Comparison of ENCODE assay signal across 8 cellular contexts in genomic region chr5:154405078-154405792, GRCh38. TPM values are rescaled to one million over a fixed set of nuclear protein-coding genes. Genes with fewer than 3 reads are reported as not detected.
A peak's percentile ranks its signal among the peaks of the same experiment; 100 is the strongest.
DNase-seq lines count a peak whose midpoint lies in the region; ATAC-seq and TF ChIP-seq lines count a peak whose summit lies in the region.

No MANE protein-coding gene starts in this region.

- TF ChIP-seq POLR2A in transverse colon (IDR thresholded peaks at IDR 0.05): no peak

- H3K9me3 Mint-ChIP-seq in activated naive CD4-positive, alpha-beta T cell treated with anti-CD3 and anti-CD28 coated beads, Interleukin-2, amount 50 U/mL, for 72 hours: no peaks in the 10 kb centered on the region

- intact Hi-C loops in cardiac septum (cut with DNase I): loop anchor here (1.0 to 10.0 kb wide), 3 partner anchors 113 to 430 kb away; no protein-coding TSS in a partner anchor
- intact Hi-C loops in transverse colon (cut with DNase I; ENCODE audit: low total_unique reads): loop anchor here (5.0 kb wide), 1 partner anchor 333 kb away; no protein-coding TSS in a partner anchor

- 10 to 12% methylated on average over 8 to 37 of the region's 37 CpGs for WGBS in transverse colon (ENCODE audit: low coverage in 1 of 2), 2 donors

- no peaks in the 10 kb centered on the region for H3K27me3 ChIP-seq in transverse colon

- H3K27ac ChIP-seq in transverse colon: no peak overlapping the region

- H3K4me1 ChIP-seq in transverse colon: peaks cover 4 to 10% (median 9%) of the 10 kb centered on the region in 4 donors

- no peaks in the 10 kb centered on the region for H3K36me3 ChIP-seq in transverse colon

- peak; percentile 78 to 88 (median 83) for TF ChIP-seq CTCF in transverse colon (IDR thresholded peaks at IDR 0.05)

- in situ Hi-C loops in transverse colon (cut with MboI; ENCODE audit: low pct_ligation_motif_present in 1 of 4, low pct_unique_long_range_greater_than_20kb in 1 of 4, low sequenced_read_pairs in 3 of 4): loop anchor here (5.0 to 25.0 kb wide), 3 partner anchors 218 to 338 kb away; partner anchors contain the start of gene GALNT10 (in 2 of the 4)

- peak overlapping the region in 3 of 4 donors; percentile 10 to 38 (median 11) for H3K4me3 ChIP-seq in transverse colon

- H3K9me3 ChIP-seq in transverse colon: no peaks in the 10 kb centered on the region

- peak; percentile 49 for DNase-seq in GM04504 (ENCODE audit: low read depth)
- DNase-seq in HCEC 1CT: peak; percentile 72
- DNase-seq in M059J (ENCODE audit: low read depth): peak; percentile 56
- peak; percentile 48 for DNase-seq in SKM-1 (lab: John Stamatoyannopoulos, UW; ENCODE audit: unreplicated experiment)
- DNase-seq in activated naive CD4-positive, alpha-beta T cell treated with anti-CD3 and anti-CD28 coated beads, Interleukin-2, amount 50 U/mL, for 72 hours (ENCODE audit: low spot score in 2 of 2): peak; percentile 68 to 76
- DNase-seq in cardiac septum (ENCODE audit: low spot score): peak; percentile 90
- peak; percentile 58 for DNase-seq in pons (ENCODE audit: low spot score)
- DNase-seq in transverse colon: peak; percentile 83

- peak; percentile 95 for ATAC-seq in activated naive CD4-positive, alpha-beta T cell treated with anti-CD3 and anti-CD28 coated beads, Interleukin-2, amount 50 U/mL, for 72 hours

- H3K27ac Mint-ChIP-seq in activated naive CD4-positive, alpha-beta T cell treated with anti-CD3 and anti-CD28 coated beads, Interleukin-2, amount 50 U/mL, for 72 hours: peak overlapping the region in 1 of 2 donors; percentile 57

- no peak for TF ChIP-seq EP300 in transverse colon (IDR thresholded peaks at IDR 0.05; ENCODE audit: low read depth)

- no peaks in the 10 kb centered on the region for H3K36me3 Mint-ChIP-seq in activated naive CD4-positive, alpha-beta T cell treated with anti-CD3 and anti-CD28 coated beads, Interleukin-2, amount 50 U/mL, for 72 hours

RNA-seq across cellular contexts. Expression of gene SAP30L, which starts 40.6 kb away (rescaled TPM):
- 17.2 and 59.2 TPM in 2 replicates for total RNA-seq in M059J (2014; rRNA removed; shearing (Covaris generic))
- total RNA-seq in activated naive CD4-positive, alpha-beta T cell treated with anti-CD3 and anti-CD28 coated beads, Interleukin-2, amount 50 U/mL, for 72 hours: 10 to 100 TPM; 25.5 to 31.0 TPM
- total RNA-seq in cardiac septum (32.3 TPM), transverse colon (10 to 100 TPM; 26.3 to 47.1 (median 33.1) TPM)
